1 cellular context compared by ENCODE assay signal in genomic region chr19:14080887-14081796, GRCh38.
TF ChIP-seq lines count a peak whose summit lies in the region.

No MANE protein-coding gene starts in this region.

TF ChIP-seq in HepG2, 621 proteins besides CTCF, POLR2A, EP300 and RAD21 (continued from another document and continues in another):
- TF ChIP-seq ZNF512B (CRISPR knock-in tag; IDR thresholded peaks at IDR 0.05; ENCODE audit: borderline replicate concordance) (no peak), ATF4 (CRISPR knock-in tag; IDR thresholded peaks at IDR 0.05) (peak in 1 of 2 experiments; percentile 74; a peak in 2 of 4 replicates), CBX2 (IDR thresholded peaks at IDR 0.05; ENCODE audit: low read depth, low read length) (no peak), CBX2 (CRISPR knock-in tag; IDR thresholded peaks at IDR 0.05; ENCODE audit: low read depth) (no peak), ZMAT3 (CRISPR knock-in tag; conservative IDR thresholded peaks at IDR 0.05) (no peak; the same call in 1 of the 2 replicates), POLR2G (IDR thresholded peaks at IDR 0.05; ENCODE audit: low read depth, low read length) (peak; percentile 84), ZNF572 (CRISPR knock-in tag; IDR thresholded peaks at IDR 0.05) (no peak), KDM6A (CRISPR knock-in tag; IDR thresholded peaks at IDR 0.05; ENCODE audit: low read depth) (no peak), ZNF24 (IDR thresholded peaks at IDR 0.05) (no peak), NFYB (CRISPR knock-in tag; IDR thresholded peaks at IDR 0.05) (peak; percentile 84), ZNF232 (CRISPR knock-in tag; IDR thresholded peaks at IDR 0.05; ENCODE audit: borderline replicate concordance) (no peak), KDM3A (CRISPR knock-in tag; IDR thresholded peaks at IDR 0.05; ENCODE audit: low read depth) (no peak), SP140L (CRISPR knock-in tag; IDR thresholded peaks at IDR 0.05; ENCODE audit: borderline replicate concordance) (0 out of 2 replicates have a peak, but pooled peaks have one; percentile 65), TRIM22 (IDR thresholded peaks at IDR 0.05) (no peak), HMG20B (CRISPR knock-in tag; conservative IDR thresholded peaks at IDR 0.05) (no peak), FOXA3 (CRISPR knock-in tag; IDR thresholded peaks at IDR 0.05) (peak; percentile 72), RFXANK (CRISPR knock-in tag; IDR thresholded peaks at IDR 0.05) (peak; percentile 48; the same call in 1 of the 2 replicates), HDAC1 (CRISPR knock-in tag; IDR thresholded peaks at IDR 0.05) (0 out of 2 replicates have a peak, but pooled peaks have one; percentile 12), E2F5 (CRISPR knock-in tag; conservative IDR thresholded peaks at IDR 0.05) (no peak), HMGXB3 (CRISPR knock-in tag; IDR thresholded peaks at IDR 0.05; ENCODE audit: borderline replicate concordance) (peak; percentile 74; the same call in 1 of the 2 replicates), HNF1A (IDR thresholded peaks at IDR 0.05; ENCODE audit: low read depth) (peak; percentile 25; the same call in 1 of the 2 replicates), HNF1A (CRISPR knock-in tag; IDR thresholded peaks at IDR 0.05; ENCODE audit: borderline replicate concordance) (no peak), ZNF430 (CRISPR knock-in tag; IDR thresholded peaks at IDR 0.05) (no peak), SUZ12 (IDR thresholded peaks at IDR 0.05; ENCODE audit: low read depth, low read length) (peak; percentile 64), FOXJ3 (CRISPR knock-in tag; IDR thresholded peaks at IDR 0.05; ENCODE audit: borderline replicate concordance) (no peak), NFRKB (IDR thresholded peaks at IDR 0.05) (no peak), TEAD2 (CRISPR knock-in tag; IDR thresholded peaks at IDR 0.05) (no peak), KLF13 (CRISPR knock-in tag; IDR thresholded peaks at IDR 0.05) (no peak), ZFP36L2 (CRISPR knock-in tag; IDR thresholded peaks at IDR 0.05) (no peak), NR2F2 (IDR thresholded peaks at IDR 0.05; ENCODE audit: borderline replicate concordance, low read depth) (no peak), AKNA (CRISPR knock-in tag; IDR thresholded peaks at IDR 0.05; ENCODE audit: borderline replicate concordance) (no peak), MIXL1 (CRISPR knock-in tag; IDR thresholded peaks at IDR 0.05) (peak; percentile 65), PATZ1 (CRISPR knock-in tag; IDR thresholded peaks at IDR 0.05) (peak; percentile 70; the same call in 1 of the 2 replicates), ZNF672 (CRISPR knock-in tag; IDR thresholded peaks at IDR 0.05) (no peak), IKZF4 (CRISPR knock-in tag; IDR thresholded peaks at IDR 0.05; ENCODE audit: borderline replicate concordance, low read depth, not compliant biosample characterization) (no peak)
